26 cellular contexts compared by ENCODE assay signal in the genomic region with DNA sequence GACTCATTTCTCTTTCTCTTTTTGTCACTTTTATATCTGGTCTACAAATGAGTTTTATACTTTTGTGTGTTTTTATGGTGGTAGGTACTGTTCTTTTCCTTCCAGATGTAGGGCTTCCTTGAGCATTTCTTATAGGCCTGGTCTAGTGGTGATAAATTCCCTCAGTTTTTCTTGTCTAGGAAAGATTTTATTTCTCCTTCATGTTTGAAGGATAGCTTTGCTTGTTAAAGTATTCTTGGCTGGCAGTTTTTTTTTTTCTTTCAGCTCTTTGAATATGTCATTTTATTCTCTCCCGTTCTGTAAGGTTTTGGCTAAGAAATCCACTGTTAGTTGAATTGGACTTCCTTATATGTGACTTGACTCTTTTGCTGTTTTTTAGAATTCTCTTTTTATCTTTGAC.
"Had no signal": no experiment of that assay in that cellular context is flagged by ENCODE, and none has a peak within 500 bp of the region (broad histone marks: within the 10 kb centered on the region; RNA-seq: fewer than 3 reads in every experiment).

No MANE protein-coding gene starts in this region.

- DNase-seq: colonic mucosa; cortex of kidney; dermis blood vessel endothelial cell; dorsolateral prefrontal cortex; effector CD4-positive, alpha-beta T cell; effector CD8-positive, alpha-beta T cell; effector memory CD4-positive, alpha-beta T cell; effector memory CD8-positive, alpha-beta T cell; endodermal cell; erythroblast; esophagus squamous epithelium; foreskin fibroblast; foreskin keratinocyte; foreskin melanocyte; gastrocnemius medialis; glutamatergic neuron; head of caudate nucleus; heart left ventricle; heart right ventricle had no signal

- H3K4me1 Mint-ChIP-seq: endodermal cell had no signal

- H3K4me3 Mint-ChIP-seq: dendritic cell treated with granulocyte-macrophage colony-stimulating factor and Interleukin-4, amounts not matched to agents 40 ng/mL and 50 ng/mL, for 4 days; effector memory CD8-positive, alpha-beta T cell; endodermal cell had no signal

- H3K27ac Mint-ChIP-seq: dendritic cell treated with granulocyte-macrophage colony-stimulating factor and Interleukin-4, amounts not matched to agents 40 ng/mL and 50 ng/mL, for 4 days; effector memory CD8-positive, alpha-beta T cell; endodermal cell had no signal

- H3K9me3 ChIP-seq: colonic mucosa, gastrocnemius medialis had no signal

- H3K27me3 ChIP-seq: colonic mucosa, dorsolateral prefrontal cortex, esophagus muscularis mucosa, esophagus squamous epithelium, foreskin keratinocyte, gastrocnemius medialis, gastroesophageal sphincter, heart left ventricle, heart right ventricle, hepatocyte had no signal

- H3K36me3 ChIP-seq: colonic mucosa, esophagus muscularis mucosa, esophagus squamous epithelium, gastrocnemius medialis, gastroesophageal sphincter, heart left ventricle, heart right ventricle had no signal

- H3K4me1 ChIP-seq: colonic mucosa, foreskin keratinocyte, gastrocnemius medialis, heart right ventricle had no signal

- H3K4me3 ChIP-seq: colonic mucosa, coronary artery, dorsolateral prefrontal cortex, esophagus muscularis mucosa, esophagus squamous epithelium, gastrocnemius medialis, gastroesophageal sphincter, heart left ventricle, heart right ventricle, hepatocyte had no signal

- H3K79me2 ChIP-seq: hepatocyte had no signal

- H3K4me2 ChIP-seq: hepatocyte had no signal

- H2AFZ ChIP-seq: hepatocyte had no signal

- ATAC-seq: effector memory CD8-positive, alpha-beta T cell; esophagus mucosa; foreskin keratinocyte; gastrocnemius medialis; gastroesophageal sphincter; heart left ventricle; heart right ventricle had no signal

- H3K27ac ChIP-seq: colonic mucosa, coronary artery, dorsolateral prefrontal cortex, epithelial cell of prostate, esophagus muscularis mucosa, esophagus squamous epithelium, foreskin keratinocyte, gastrocnemius medialis, gastroesophageal sphincter, heart left ventricle, heart right ventricle, hepatocyte had no signal
